ENCODE assay signal across 8 cellular contexts in genomic region chr3:66037986-66038369, GRCh38. TPM values are rescaled to one million over a fixed set of nuclear protein-coding genes. Genes with fewer than 3 reads are reported as not detected.
DNase-seq lines count a peak whose midpoint lies in the region; ATAC-seq and FAIRE-seq lines count a peak whose summit lies in the region.

No MANE protein-coding gene starts in this region.

- peak; percentile 40 for ATAC-seq in activated CD8-positive, alpha-beta T cell treated with anti-CD3 and anti-CD28 coated beads, Interleukin-2, amount 10 ng/mL, durations not matched to agents 7 days and 5 days
- ATAC-seq in GM21367 (IDR thresholded peaks at IDR 0.05; ENCODE audit: unreplicated experiment): no peak

- H3K9me3 ChIP-seq in small intestine (ENCODE audit: control insufficient read depth, low read depth): no peaks in the 10 kb centered on the region

- no peaks in the 10 kb centered on the region for H3K36me3 ChIP-seq in small intestine (ENCODE audit: control insufficient read depth in 2 of 2, insufficient read depth in 2 of 2, low read length in 2 of 2)

- H3K27ac Mint-ChIP-seq in activated naive CD4-positive, alpha-beta T cell treated with anti-CD3 and anti-CD28 coated beads, Interleukin-2, amount 50 U/mL, for 24 hours: no peak overlapping the region
- H3K27ac Mint-ChIP-seq in activated CD8-positive, alpha-beta T cell treated with anti-CD3 and anti-CD28 coated beads, Interleukin-2, amount 10 ng/mL, durations not matched to agents 7 days and 5 days: no peak overlapping the region

- CTCF ChIA-PET in activated CD8-positive, alpha-beta T cell treated with anti-CD3 and anti-CD28 coated beads, Interleukin-2, amount 10 ng/mL, durations not matched to agents 7 days and 5 days (lab: Charles Lee): no interaction called here

- peaks cover 15% of the 10 kb centered on the region for H3K4me1 Mint-ChIP-seq in activated naive CD4-positive, alpha-beta T cell treated with anti-CD3 and anti-CD28 coated beads, Interleukin-2, amount 50 U/mL, for 24 hours
- peaks cover 11% of the 10 kb centered on the region for H3K4me1 Mint-ChIP-seq in activated CD8-positive, alpha-beta T cell treated with anti-CD3 and anti-CD28 coated beads, Interleukin-2, amount 10 ng/mL, durations not matched to agents 7 days and 5 days (ENCODE audit: low read depth)

- 1% methylated on average over 16 to 31 of the region's 31 CpGs for WGBS in small intestine, 3 donors

- H3K4me1 ChIP-seq in small intestine (ENCODE audit: control insufficient read depth in 2 of 2, insufficient read depth in 1 of 2, low read depth in 1 of 2, low read length in 1 of 2): no peaks in the 10 kb centered on the region

- DNase-seq in activated naive CD4-positive, alpha-beta T cell treated with Interleukin-2 at 50 U/mL for 16 hours: no peak
- no peak for DNase-seq in activated CD8-positive, alpha-beta T cell treated with anti-CD3 and anti-CD28 coated beads, Interleukin-2, amount 10 ng/mL, durations not matched to agents 7 days and 5 days
- DNase-seq in hepatic stellate cell (ENCODE audit: low spot score) (peak; percentile 19), small intestine (no peak), midbrain (lab: John Stamatoyannopoulos, UW) (no peak), CD1c-positive myeloid dendritic cell (ENCODE audit: extremely low spot score) (no peak)

- peak overlapping the region; percentile 80 to 95 for H3K27ac ChIP-seq in small intestine (ENCODE audit: low read depth in 1 of 2, low read length in 1 of 2)

- H3K4me3 Mint-ChIP-seq in activated naive CD4-positive, alpha-beta T cell treated with anti-CD3 and anti-CD28 coated beads, Interleukin-2, amount 50 U/mL, for 24 hours: peak overlapping the region; percentile 80
- H3K4me3 Mint-ChIP-seq in activated CD8-positive, alpha-beta T cell treated with anti-CD3 and anti-CD28 coated beads, Interleukin-2, amount 10 ng/mL, durations not matched to agents 7 days and 5 days: peak overlapping the region; percentile 77

- H3K27me3 ChIP-seq in small intestine (ENCODE audit: control insufficient read depth in 2 of 2, insufficient read depth in 2 of 2, low read length in 2 of 2): no peaks in the 10 kb centered on the region

- no peaks in the 10 kb centered on the region for H3K36me3 Mint-ChIP-seq in activated naive CD4-positive, alpha-beta T cell treated with anti-CD3 and anti-CD28 coated beads, Interleukin-2, amount 50 U/mL, for 24 hours
- H3K36me3 Mint-ChIP-seq in activated CD8-positive, alpha-beta T cell treated with anti-CD3 and anti-CD28 coated beads, Interleukin-2, amount 10 ng/mL, durations not matched to agents 7 days and 5 days (ENCODE audit: low read depth): no peaks in the 10 kb centered on the region

- no peak for FAIRE-seq in small intestine (lab: Jason Lieb, UNC)

- no peaks in the 10 kb centered on the region for H3K9me3 Mint-ChIP-seq in activated naive CD4-positive, alpha-beta T cell treated with anti-CD3 and anti-CD28 coated beads, Interleukin-2, amount 50 U/mL, for 24 hours
- no peaks in the 10 kb centered on the region for H3K9me3 Mint-ChIP-seq in activated CD8-positive, alpha-beta T cell treated with anti-CD3 and anti-CD28 coated beads, Interleukin-2, amount 10 ng/mL, durations not matched to agents 7 days and 5 days (ENCODE audit: insufficient read depth)

- peaks cover 56% of the 10 kb centered on the region for H3K27me3 Mint-ChIP-seq in activated naive CD4-positive, alpha-beta T cell treated with anti-CD3 and anti-CD28 coated beads, Interleukin-2, amount 50 U/mL, for 24 hours
- H3K27me3 Mint-ChIP-seq in activated CD8-positive, alpha-beta T cell treated with anti-CD3 and anti-CD28 coated beads, Interleukin-2, amount 10 ng/mL, durations not matched to agents 7 days and 5 days (ENCODE audit: low read depth): peaks cover 56% of the 10 kb centered on the region

- POLR2A ChIA-PET in activated CD8-positive, alpha-beta T cell treated with anti-CD3 and anti-CD28 coated beads, Interleukin-2, amount 10 ng/mL, durations not matched to agents 7 days and 5 days (lab: Charles Lee): no interaction called here

- H3K4me3 ChIP-seq in small intestine (ENCODE audit: low read depth in 1 of 2, low read length in 2 of 2): peak overlapping the region; percentile 85 to 86

RNA-seq across cellular contexts. Expression of gene MAGI1, which starts 0.7 kb away (rescaled TPM):
- total RNA-seq in activated CD8-positive, alpha-beta T cell treated with anti-CD3 and anti-CD28 coated beads, Interleukin-2, amount 10 ng/mL, durations not matched to agents 7 days and 5 days: not detected
- polyA plus RNA-seq in small intestine: 10 to 100 TPM in 2 of 3 donors, 1 to 10 TPM in 1; 10.0 to 13.0 (median 12.2) TPM
